In the genomic region with DNA sequence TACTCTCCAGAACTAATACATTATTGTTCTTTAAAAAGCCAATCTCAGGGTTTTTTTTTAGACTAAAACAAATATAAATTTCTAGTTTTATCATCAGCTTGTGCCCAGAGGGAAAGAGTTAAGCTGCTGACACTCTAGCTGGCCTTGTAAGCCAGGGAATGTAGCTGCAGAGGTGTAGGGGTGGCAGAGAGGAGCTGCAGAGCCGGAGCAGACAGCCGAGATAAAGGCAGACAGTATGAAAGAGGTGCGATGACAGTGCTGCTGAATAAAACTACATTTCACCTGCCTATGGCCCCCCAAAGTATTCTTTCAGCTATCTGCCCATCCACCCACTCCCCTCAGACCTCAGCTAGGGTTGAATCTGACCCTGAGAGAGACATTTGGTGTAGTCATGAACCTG, we compare ENCODE assay signal across 11 cellular contexts.
A peak's percentile ranks its signal among the peaks of the same experiment; 100 is the strongest.
DNase-seq lines count a peak whose midpoint lies in the region; ATAC-seq and TF ChIP-seq lines count a peak whose summit lies in the region.
"Had no signal": no experiment of that assay in that cellular context is flagged by ENCODE, and none has a peak within 500 bp of the region (broad histone marks: within the 10 kb centered on the region; RNA-seq: fewer than 3 reads in every experiment).

No MANE protein-coding gene starts in this region.

- peak overlapping the region in 4 of 10 donors; percentile 14 to 31 (median 26) for H3K4me3 ChIP-seq in heart right ventricle
- peak overlapping the region; percentile 0 for H3K4me3 ChIP-seq in right cardiac atrium (ENCODE audit: low read length)
- H3K4me3 ChIP-seq: A549 had no signal

- peaks cover 7% of the 10 kb centered on the region for H3K9me3 Mint-ChIP-seq in activated CD8-positive, alpha-beta memory T cell treated with anti-CD3 and anti-CD28 coated beads, Interleukin-2, amount 10 ng/mL, durations not matched to agents 7 days and 5 days (ENCODE audit: low read depth)

- no peaks in the 10 kb centered on the region for H3K36me3 Mint-ChIP-seq in activated CD8-positive, alpha-beta memory T cell treated with anti-CD3 and anti-CD28 coated beads, Interleukin-2, amount 10 ng/mL, durations not matched to agents 7 days and 5 days
- H3K36me3 Mint-ChIP-seq: CD8-positive, alpha-beta memory T cell had no signal

- no peak overlapping the region for H3K4me3 Mint-ChIP-seq in activated CD8-positive, alpha-beta memory T cell treated with anti-CD3 and anti-CD28 coated beads, Interleukin-2, amount 10 ng/mL, durations not matched to agents 7 days and 5 days
- H3K4me3 Mint-ChIP-seq: CD8-positive, alpha-beta memory T cell had no signal

- WGBS in heart right ventricle, 2 donors, result 29 to 34% methylated on average over 3 of the region's 3 CpGs
- WGBS in right cardiac atrium, result 35% methylated on average over 3 of the region's 3 CpGs

- no peak overlapping the region for H3K27ac Mint-ChIP-seq in activated CD8-positive, alpha-beta memory T cell treated with anti-CD3 and anti-CD28 coated beads, Interleukin-2, amount 10 ng/mL, durations not matched to agents 7 days and 5 days
- H3K27ac Mint-ChIP-seq: CD8-positive, alpha-beta memory T cell had no signal

- no peaks in the 10 kb centered on the region for H3K27me3 ChIP-seq in heart right ventricle
- no peaks in the 10 kb centered on the region for H3K27me3 ChIP-seq in right cardiac atrium (ENCODE audit: control insufficient read depth, insufficient read depth)

- TF ChIP-seq CTCF in heart right ventricle (IDR thresholded peaks at IDR 0.05), result no peak

- H3K27ac ChIP-seq in heart right ventricle (peak overlapping the region in 3 of 10 donors; percentile 23 to 53 (median 44)), right cardiac atrium (ENCODE audit: low read length) (no peak overlapping the region)
- H3K27ac ChIP-seq: A549 had no signal

- no peaks in the 10 kb centered on the region for H3K36me3 ChIP-seq in heart right ventricle

- H3K4me1 ChIP-seq in heart right ventricle (peaks cover 0 to 8% (median 0%) of the 10 kb centered on the region in 9 donors), right cardiac atrium (ENCODE audit: control insufficient read depth, insufficient read depth, low read length) (no peaks in the 10 kb centered on the region)
- H3K4me1 ChIP-seq: A549, Caco-2 had no signal

- DNase-seq in NCI-H69 (lab: John Stamatoyannopoulos, UW), result peak; percentile 34
- no peak for DNase-seq in Right ventricle myocardium inferior (ENCODE audit: missing footprints)
- DNase-seq in heart right ventricle, result no peak
- peak in 2 of 3 donors; percentile 34 to 48 for DNase-seq in right cardiac atrium
- no peak for DNase-seq in activated CD8-positive, alpha-beta memory T cell treated with anti-CD3 and anti-CD28 coated beads, Interleukin-2, amount 10 ng/mL, durations not matched to agents 7 days and 5 days
- no peak for DNase-seq in Kasumi-1 (lab: John Stamatoyannopoulos, UW)
- DNase-seq in mesenteric fat pad (ENCODE audit: low spot score), result no peak
- DNase-seq: Caco-2; CD8-positive, alpha-beta memory T cell had no signal

- CTCF ChIA-PET in activated CD8-positive, alpha-beta memory T cell treated with anti-CD3 and anti-CD28 coated beads, Interleukin-2, amount 10 ng/mL, durations not matched to agents 7 days and 5 days (lab: Charles Lee), result no interaction called here

- ATAC-seq in Right ventricle myocardium inferior (peak; percentile 88), heart right ventricle (peak; percentile 71 to 94 (median 83)), right cardiac atrium (peak; percentile 67 to 87)
- no peak for ATAC-seq in activated CD8-positive, alpha-beta memory T cell treated with anti-CD3 and anti-CD28 coated beads, Interleukin-2, amount 10 ng/mL, durations not matched to agents 7 days and 5 days
- ATAC-seq: A549, HCT116 had no signal

- no peaks in the 10 kb centered on the region for H3K27me3 Mint-ChIP-seq in activated CD8-positive, alpha-beta memory T cell treated with anti-CD3 and anti-CD28 coated beads, Interleukin-2, amount 10 ng/mL, durations not matched to agents 7 days and 5 days
- H3K27me3 Mint-ChIP-seq: CD8-positive, alpha-beta memory T cell had no signal

- no peaks in the 10 kb centered on the region for H3K4me1 Mint-ChIP-seq in activated CD8-positive, alpha-beta memory T cell treated with anti-CD3 and anti-CD28 coated beads, Interleukin-2, amount 10 ng/mL, durations not matched to agents 7 days and 5 days
- H3K4me1 Mint-ChIP-seq: CD8-positive, alpha-beta memory T cell had no signal

- peaks cover 0 to 3% (median 0%) of the 10 kb centered on the region in 11 donors for H3K9me3 ChIP-seq in heart right ventricle
- no peaks in the 10 kb centered on the region for H3K9me3 ChIP-seq in right cardiac atrium (ENCODE audit: control insufficient read depth, low read length)
- H3K9me3 ChIP-seq: A549, Caco-2 had no signal

- intact Hi-C loops in Right ventricle myocardium inferior (cut with DNase I), result no loop called here
- intact Hi-C loops in heart right ventricle (cut with DNase I), result loop anchor here in 1 of 10 donors (5.0 kb wide), 1 partner anchor 93 kb away; no protein-coding TSS in a partner anchor
- intact Hi-C loops in right cardiac atrium (cut with DNase I), result no loop called here

Comparison
In these comparisons a context has a peak if more than half of its experiments do, and no peak if none do; other contexts are left out.
1. DNase-seq: peak in NCI-H69 (single experiment) and right cardiac atrium (2 of 3); none in Right ventricle myocardium inferior (single experiment), heart right ventricle (0 of 2), activated CD8-positive, alpha-beta memory T cell treated with anti-CD3 and anti-CD28 coated beads, Interleukin-2, amount 10 ng/mL, durations not matched to agents 7 days and 5 days (single experiment), Kasumi-1 (0 of 2) and mesenteric fat pad (single experiment).